ENCODE assay signal across 1 cellular context in the genomic region with DNA sequence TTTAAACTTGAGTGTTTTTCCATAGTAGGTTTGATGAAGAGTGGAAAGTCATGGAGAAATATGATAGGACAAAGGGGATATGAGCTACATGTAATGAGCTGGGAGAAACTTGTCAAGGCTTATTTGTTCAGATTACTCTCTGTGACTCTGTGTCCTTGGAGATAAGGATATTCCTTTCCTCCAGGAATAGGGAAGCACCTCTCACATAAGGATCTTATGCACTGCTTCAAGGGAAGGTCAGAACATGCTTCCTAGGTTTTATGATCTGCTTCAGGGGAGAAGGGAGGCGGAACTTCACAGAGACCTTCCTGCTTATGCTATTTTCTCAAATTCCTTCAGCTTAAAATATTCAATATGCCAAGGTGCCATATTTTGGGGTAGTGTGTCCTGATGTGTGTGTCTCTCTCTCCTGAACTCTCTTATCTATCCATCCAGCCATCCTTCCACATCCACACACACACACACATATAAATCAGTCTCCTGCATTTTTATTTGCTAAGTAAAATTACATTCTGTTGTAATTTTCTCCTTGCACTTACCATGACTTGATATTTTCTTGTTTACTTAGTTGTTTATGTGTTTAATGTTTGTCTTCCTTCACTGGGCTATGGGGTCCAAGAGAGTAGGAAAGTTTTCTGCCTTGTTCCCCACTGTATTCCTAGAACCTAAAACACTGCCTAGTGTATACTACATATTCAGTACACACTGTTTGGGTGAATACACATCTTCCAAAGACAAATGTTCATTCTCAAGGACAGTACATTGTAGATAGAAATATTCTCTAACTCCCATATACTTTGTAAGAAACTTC.
TF ChIP-seq lines count a peak whose summit lies in the region.

No MANE protein-coding gene starts in this region.

TF ChIP-seq in K562, 482 proteins besides CTCF, POLR2A, EP300 and RAD21 (continued from another document and continues in another):
- TF ChIP-seq NR0B1 (IDR thresholded peaks at IDR 0.05; ENCODE audit: partially characterized antibody), result no peak
- TF ChIP-seq ZNF23 (CRISPR knock-in tag; IDR thresholded peaks at IDR 0.05), result no peak
- TF ChIP-seq, protein P1, sequence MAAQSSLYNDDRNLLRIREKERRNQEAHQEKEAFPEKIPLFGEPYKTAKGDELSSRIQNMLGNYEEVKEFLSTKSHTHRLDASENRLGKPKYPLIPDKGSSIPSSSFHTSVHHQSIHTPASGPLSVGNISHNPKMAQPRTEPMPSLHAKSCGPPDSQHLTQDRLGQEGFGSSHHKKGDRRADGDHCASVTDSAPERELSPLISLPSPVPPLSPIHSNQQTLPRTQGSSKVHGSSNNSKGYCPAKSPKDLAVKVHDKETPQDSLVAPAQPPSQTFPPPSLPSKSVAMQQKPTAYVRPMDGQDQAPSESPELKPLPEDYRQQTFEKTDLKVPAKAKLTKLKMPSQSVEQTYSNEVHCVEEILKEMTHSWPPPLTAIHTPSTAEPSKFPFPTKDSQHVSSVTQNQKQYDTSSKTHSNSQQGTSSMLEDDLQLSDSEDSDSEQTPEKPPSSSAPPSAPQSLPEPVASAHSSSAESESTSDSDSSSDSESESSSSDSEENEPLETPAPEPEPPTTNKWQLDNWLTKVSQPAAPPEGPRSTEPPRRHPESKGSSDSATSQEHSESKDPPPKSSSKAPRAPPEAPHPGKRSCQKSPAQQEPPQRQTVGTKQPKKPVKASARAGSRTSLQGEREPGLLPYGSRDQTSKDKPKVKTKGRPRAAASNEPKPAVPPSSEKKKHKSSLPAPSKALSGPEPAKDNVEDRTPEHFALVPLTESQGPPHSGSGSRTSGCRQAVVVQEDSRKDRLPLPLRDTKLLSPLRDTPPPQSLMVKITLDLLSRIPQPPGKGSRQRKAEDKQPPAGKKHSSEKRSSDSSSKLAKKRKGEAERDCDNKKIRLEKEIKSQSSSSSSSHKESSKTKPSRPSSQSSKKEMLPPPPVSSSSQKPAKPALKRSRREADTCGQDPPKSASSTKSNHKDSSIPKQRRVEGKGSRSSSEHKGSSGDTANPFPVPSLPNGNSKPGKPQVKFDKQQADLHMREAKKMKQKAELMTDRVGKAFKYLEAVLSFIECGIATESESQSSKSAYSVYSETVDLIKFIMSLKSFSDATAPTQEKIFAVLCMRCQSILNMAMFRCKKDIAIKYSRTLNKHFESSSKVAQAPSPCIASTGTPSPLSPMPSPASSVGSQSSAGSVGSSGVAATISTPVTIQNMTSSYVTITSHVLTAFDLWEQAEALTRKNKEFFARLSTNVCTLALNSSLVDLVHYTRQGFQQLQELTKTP (IDR thresholded peaks at IDR 0.05; ENCODE audit: low read depth in 1 of 2, partially characterized antibody in 2 of 2), result peak; percentile 64 to 74
- peak; percentile 40; the same call in 1 of the 2 replicates for TF ChIP-seq SOX6 (IDR thresholded peaks at IDR 0.05)
- peak; percentile 31 for TF ChIP-seq CCNT2 (IDR thresholded peaks at IDR 0.05; ENCODE audit: borderline replicate concordance, extremely low read depth, insufficient read length, low read depth, low read length)
- peak; percentile 23; the same call in 1 of the 2 replicates for TF ChIP-seq ZNF584 (CRISPR knock-in tag; IDR thresholded peaks at IDR 0.05; ENCODE audit: low read depth)
- TF ChIP-seq MLLT1 (IDR thresholded peaks at IDR 0.05), result peak in 1 of 2 experiments; percentile 80; a peak in 2 of 4 replicates
- TF ChIP-seq RCOR1 (IDR thresholded peaks at IDR 0.05; ENCODE audit: borderline replicate concordance in 1 of 2, low read depth in 2 of 2, low read length in 2 of 2), result 0 out of 4 replicates have a peak, but pooled peaks of 1 of the 2 experiments have one; percentile 3
- TF ChIP-seq ZFPM2 (CRISPR knock-in tag; IDR thresholded peaks at IDR 0.05), result no peak
- no peak for TF ChIP-seq FOXJ3 (CRISPR knock-in tag; IDR thresholded peaks at IDR 0.05)
- TF ChIP-seq ZNF316 (IDR thresholded peaks at IDR 0.05), result peak; percentile 17; the same call in 1 of the 2 replicates
- no peak for TF ChIP-seq ZNF785 (CRISPR knock-in tag; IDR thresholded peaks at IDR 0.05)
- no peak for TF ChIP-seq ZFP36 (IDR thresholded peaks at IDR 0.05; ENCODE audit: low read depth, low read length, partially characterized antibody)
- TF ChIP-seq BRD4 (IDR thresholded peaks at IDR 0.05), result no peak; the same call in 1 of the 2 replicates
- TF ChIP-seq ZSCAN29 (IDR thresholded peaks at IDR 0.05), result no peak
- peak; percentile 66 for TF ChIP-seq CBFA2T3 (IDR thresholded peaks at IDR 0.05)
- no peak for TF ChIP-seq FOXP4 (CRISPR knock-in tag; IDR thresholded peaks at IDR 0.05; ENCODE audit: borderline replicate concordance)
- TF ChIP-seq BACH1 (tag; IDR thresholded peaks at IDR 0.05), result no peak
- peak; percentile 30 for TF ChIP-seq FOSL1 (tag; conservative IDR thresholded peaks at IDR 0.05)
- TF ChIP-seq HNRNPLL (IDR thresholded peaks at IDR 0.05; ENCODE audit: low read depth, low read length, poor library complexity, severe bottlenecking), result no peak
- no peak for TF ChIP-seq NR4A1 (CRISPR knock-in tag; IDR thresholded peaks at IDR 0.05)
- TF ChIP-seq NR4A1 (tag; IDR thresholded peaks at IDR 0.05), result 0 out of 2 replicates have a peak, but pooled peaks have one; percentile 36
- TF ChIP-seq MTA3 (IDR thresholded peaks at IDR 0.05; ENCODE audit: borderline replicate concordance), result peak; percentile 64
- no peak for TF ChIP-seq ZNF639 (CRISPR knock-in tag; conservative IDR thresholded peaks at IDR 0.05 in 1 of 2, IDR thresholded peaks at IDR 0.05 in 1 of 2)
- no peak for TF ChIP-seq PURB (CRISPR knock-in tag; IDR thresholded peaks at IDR 0.05; ENCODE audit: low read depth)
- TF ChIP-seq, protein P2, sequence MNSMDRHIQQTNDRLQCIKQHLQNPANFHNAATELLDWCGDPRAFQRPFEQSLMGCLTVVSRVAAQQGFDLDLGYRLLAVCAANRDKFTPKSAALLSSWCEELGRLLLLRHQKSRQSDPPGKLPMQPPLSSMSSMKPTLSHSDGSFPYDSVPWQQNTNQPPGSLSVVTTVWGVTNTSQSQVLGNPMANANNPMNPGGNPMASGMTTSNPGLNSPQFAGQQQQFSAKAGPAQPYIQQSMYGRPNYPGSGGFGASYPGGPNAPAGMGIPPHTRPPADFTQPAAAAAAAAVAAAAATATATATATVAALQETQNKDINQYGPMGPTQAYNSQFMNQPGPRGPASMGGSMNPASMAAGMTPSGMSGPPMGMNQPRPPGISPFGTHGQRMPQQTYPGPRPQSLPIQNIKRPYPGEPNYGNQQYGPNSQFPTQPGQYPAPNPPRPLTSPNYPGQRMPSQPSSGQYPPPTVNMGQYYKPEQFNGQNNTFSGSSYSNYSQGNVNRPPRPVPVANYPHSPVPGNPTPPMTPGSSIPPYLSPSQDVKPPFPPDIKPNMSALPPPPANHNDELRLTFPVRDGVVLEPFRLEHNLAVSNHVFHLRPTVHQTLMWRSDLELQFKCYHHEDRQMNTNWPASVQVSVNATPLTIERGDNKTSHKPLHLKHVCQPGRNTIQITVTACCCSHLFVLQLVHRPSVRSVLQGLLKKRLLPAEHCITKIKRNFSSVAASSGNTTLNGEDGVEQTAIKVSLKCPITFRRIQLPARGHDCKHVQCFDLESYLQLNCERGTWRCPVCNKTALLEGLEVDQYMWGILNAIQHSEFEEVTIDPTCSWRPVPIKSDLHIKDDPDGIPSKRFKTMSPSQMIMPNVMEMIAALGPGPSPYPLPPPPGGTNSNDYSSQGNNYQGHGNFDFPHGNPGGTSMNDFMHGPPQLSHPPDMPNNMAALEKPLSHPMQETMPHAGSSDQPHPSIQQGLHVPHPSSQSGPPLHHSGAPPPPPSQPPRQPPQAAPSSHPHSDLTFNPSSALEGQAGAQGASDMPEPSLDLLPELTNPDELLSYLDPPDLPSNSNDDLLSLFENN (IDR thresholded peaks at IDR 0.05; ENCODE audit: low read depth in 2 of 2, low read length in 2 of 2), result no peak
- no peak for TF ChIP-seq NR3C1 (CRISPR knock-in tag; IDR thresholded peaks at IDR 0.05)
- TF ChIP-seq, protein P3, sequence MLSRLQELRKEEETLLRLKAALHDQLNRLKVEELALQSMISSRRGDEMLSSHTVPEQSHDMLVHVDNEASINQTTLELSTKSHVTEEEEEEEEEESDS (CRISPR knock-in tag; IDR thresholded peaks at IDR 0.05), result no peak
- TF ChIP-seq ZNF197 (CRISPR knock-in tag; IDR thresholded peaks at IDR 0.05; ENCODE audit: low read depth), result 0 out of 2 replicates have a peak, but pooled peaks have one; percentile 41
- peak; percentile 26; the same call in 1 of the 2 replicates for TF ChIP-seq DMBX1 (CRISPR knock-in tag; IDR thresholded peaks at IDR 0.05; ENCODE audit: borderline replicate concordance)
- TF ChIP-seq IRF9 (tag; IDR thresholded peaks at IDR 0.05), result no peak
- TF ChIP-seq, protein P4, sequence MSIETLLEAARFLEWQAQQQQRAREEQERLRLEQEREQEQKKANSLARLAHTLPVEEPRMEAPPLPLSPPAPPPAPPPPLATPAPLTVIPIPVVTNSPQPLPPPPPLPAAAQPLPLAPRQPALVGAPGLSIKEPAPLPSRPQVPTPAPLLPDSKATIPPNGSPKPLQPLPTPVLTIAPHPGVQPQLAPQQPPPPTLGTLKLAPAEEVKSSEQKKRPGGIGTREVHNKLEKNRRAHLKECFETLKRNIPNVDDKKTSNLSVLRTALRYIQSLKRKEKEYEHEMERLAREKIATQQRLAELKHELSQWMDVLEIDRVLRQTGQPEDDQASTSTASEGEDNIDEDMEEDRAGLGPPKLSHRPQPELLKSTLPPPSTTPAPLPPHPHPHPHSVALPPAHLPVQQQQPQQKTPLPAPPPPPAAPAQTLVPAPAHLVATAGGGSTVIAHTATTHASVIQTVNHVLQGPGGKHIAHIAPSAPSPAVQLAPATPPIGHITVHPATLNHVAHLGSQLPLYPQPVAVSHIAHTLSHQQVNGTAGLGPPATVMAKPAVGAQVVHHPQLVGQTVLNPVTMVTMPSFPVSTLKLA (conservative IDR thresholded peaks at IDR 0.05), result peak in 1 of 2 experiments; percentile 32; a peak in 1 of 4 replicates
- TF ChIP-seq MAZ (CRISPR knock-in tag; conservative IDR thresholded peaks at IDR 0.05 in 1 of 2, IDR thresholded peaks at IDR 0.05 in 1 of 2), result 0 out of 4 replicates have a peak, but pooled peaks of 1 of the 2 experiments have one; percentile 14
- TF ChIP-seq, protein P5, sequence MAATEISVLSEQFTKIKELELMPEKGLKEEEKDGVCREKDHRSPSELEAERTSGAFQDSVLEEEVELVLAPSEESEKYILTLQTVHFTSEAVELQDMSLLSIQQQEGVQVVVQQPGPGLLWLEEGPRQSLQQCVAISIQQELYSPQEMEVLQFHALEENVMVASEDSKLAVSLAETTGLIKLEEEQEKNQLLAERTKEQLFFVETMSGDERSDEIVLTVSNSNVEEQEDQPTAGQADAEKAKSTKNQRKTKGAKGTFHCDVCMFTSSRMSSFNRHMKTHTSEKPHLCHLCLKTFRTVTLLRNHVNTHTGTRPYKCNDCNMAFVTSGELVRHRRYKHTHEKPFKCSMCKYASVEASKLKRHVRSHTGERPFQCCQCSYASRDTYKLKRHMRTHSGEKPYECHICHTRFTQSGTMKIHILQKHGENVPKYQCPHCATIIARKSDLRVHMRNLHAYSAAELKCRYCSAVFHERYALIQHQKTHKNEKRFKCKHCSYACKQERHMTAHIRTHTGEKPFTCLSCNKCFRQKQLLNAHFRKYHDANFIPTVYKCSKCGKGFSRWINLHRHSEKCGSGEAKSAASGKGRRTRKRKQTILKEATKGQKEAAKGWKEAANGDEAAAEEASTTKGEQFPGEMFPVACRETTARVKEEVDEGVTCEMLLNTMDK (IDR thresholded peaks at IDR 0.05; ENCODE audit: borderline replicate concordance, insufficient read depth, low read depth, low read length, poor library complexity, severe bottlenecking), result no peak
- no peak for TF ChIP-seq SLC30A9 (CRISPR knock-in tag; IDR thresholded peaks at IDR 0.05)
- TF ChIP-seq PHB2 (IDR thresholded peaks at IDR 0.05; ENCODE audit: low read depth), result no peak
